ENCODE assay signal across 8 cellular contexts in the genomic region with DNA sequence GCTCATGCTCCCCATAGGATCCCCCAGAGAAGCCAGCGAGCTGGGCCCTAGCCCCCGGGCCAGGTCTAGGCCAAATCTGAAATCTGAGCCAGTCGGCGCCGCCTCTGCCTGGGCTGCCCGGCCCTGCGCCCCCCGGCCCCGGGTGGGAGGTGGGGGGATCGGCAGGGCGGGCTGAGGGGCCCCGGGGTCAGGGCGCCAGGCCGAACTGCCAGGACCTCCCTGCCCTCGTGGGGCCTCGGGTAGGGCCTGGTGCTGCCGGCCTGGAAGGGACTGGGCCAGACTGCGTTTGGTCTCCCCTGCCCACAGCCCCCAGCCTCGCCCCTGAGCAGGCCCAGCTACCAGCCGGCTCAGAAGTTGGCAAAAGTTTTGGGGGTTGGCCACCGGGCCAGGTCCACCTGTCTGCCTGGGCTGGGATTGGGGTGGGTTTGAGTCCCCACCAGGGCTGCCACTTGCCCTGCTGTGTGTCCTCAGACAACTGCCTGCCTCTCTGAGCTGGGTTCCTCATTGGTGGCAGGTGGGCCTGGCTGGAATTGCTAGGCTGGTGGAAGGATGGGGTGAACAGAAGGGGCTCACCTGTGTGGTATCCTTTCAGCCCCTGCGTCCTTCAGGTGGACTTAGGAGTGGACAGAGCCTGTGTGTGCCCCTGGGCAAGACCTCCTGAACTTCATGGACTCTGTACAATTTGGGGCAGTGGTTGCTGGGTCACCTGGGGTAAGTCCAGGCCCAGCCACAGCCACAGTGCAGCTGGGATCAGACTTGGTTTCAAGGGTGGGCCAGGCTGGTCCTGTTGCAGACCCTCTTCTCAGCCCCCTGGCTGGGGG. TPM values are rescaled to one million over a fixed set of nuclear protein-coding genes. Genes with fewer than 3 reads are reported as not detected.
DNase-seq lines count a peak whose midpoint lies in the region; ATAC-seq and TF ChIP-seq lines count a peak whose summit lies in the region.

No MANE protein-coding gene starts in this region.

- H3K4me2 ChIP-seq in parathyroid adenoma (ENCODE audit: low read length) = peak overlapping the region; percentile 47

- peak overlapping the region; percentile 17 for H3K27ac Mint-ChIP-seq in Calu3 (ENCODE audit: unreplicated experiment)

- no peaks in the 10 kb centered on the region for H3K9me3 ChIP-seq in parathyroid adenoma (ENCODE audit: control insufficient read depth, low read length)

- H3K36me3 Mint-ChIP-seq in Calu3 (ENCODE audit: insufficient read depth, unreplicated experiment) = peaks cover 75% of the 10 kb centered on the region

- H3K4me3 ChIP-seq in fibroblast of the aortic adventitia (ENCODE audit: low read depth, low read length) (peak overlapping the region; percentile 74), parathyroid adenoma (ENCODE audit: low read depth, low read length) (peak overlapping the region; percentile 2)

- peak overlapping the region; percentile 68 for H2AFZ ChIP-seq in parathyroid adenoma

- peaks cover 2% of the 10 kb centered on the region for H3K79me2 ChIP-seq in parathyroid adenoma

- no TSS peak for BruUV-seq in Calu3 (replicated peaks; lab: Mats Ljungman, UMichigan)

- peaks cover 79% of the 10 kb centered on the region for H3K4me1 Mint-ChIP-seq in Calu3 (ENCODE audit: low read depth, unreplicated experiment)

- DNase-seq in Calu3 (no peak), RWPE1 (ENCODE audit: low spot score) (no peak), fibroblast of the aortic adventitia (ENCODE audit: low read depth) (no peak), DMS153 (lab: John Stamatoyannopoulos, UW) (no peak), NCI-H774 (lab: John Stamatoyannopoulos, UW) (no peak)

- H3K27ac ChIP-seq in RWPE1 (peak overlapping the region; percentile 86), parathyroid adenoma (peak overlapping the region; percentile 54)

- H3K9me3 Mint-ChIP-seq in Calu3 (ENCODE audit: low read depth, unreplicated experiment) = no peaks in the 10 kb centered on the region

- no peaks in the 10 kb centered on the region for H3K27me3 Mint-ChIP-seq in Calu3 (ENCODE audit: unreplicated experiment)

- H3K9ac ChIP-seq in parathyroid adenoma = no peak overlapping the region

- POLR2A ChIA-PET in RWPE1 (lab: Yijun Ruan, JAX; ENCODE audit: low non-redundant PET) = interaction anchor here (0.6 to 1.6 kb wide), 4 partner anchors 9 to 58 kb away, joined by 3 to 7 read pairs (median 6); a partner anchor contains a TSS

- intact Hi-C loops in Calu3 (cut with micrococcal nuclease; ENCODE audit: unreplicated experiment) = no loop called here

- ATAC-seq in GM18868 (IDR thresholded peaks at IDR 0.05; ENCODE audit: unreplicated experiment) = no peak
- ATAC-seq in GM19351 (IDR thresholded peaks at IDR 0.05; ENCODE audit: unreplicated experiment) = no peak

- TF ChIP-seq CTCF in Calu3 (IDR thresholded peaks at IDR 0.05; ENCODE audit: unreplicated experiment) (no peak), RWPE1 (conservative IDR thresholded peaks at IDR 0.05; ENCODE audit: low read depth) (no peak), fibroblast of the aortic adventitia (IDR thresholded peaks at IDR 0.05; ENCODE audit: insufficient read depth, low read length) (no peak), parathyroid adenoma (IDR thresholded peaks at IDR 0.05) (no peak)

- H3K4me3 Mint-ChIP-seq in Calu3 (ENCODE audit: low read depth, unreplicated experiment) = peak overlapping the region; percentile 56

- H3K4me1 ChIP-seq in parathyroid adenoma = peaks cover 3% of the 10 kb centered on the region

- no peaks in the 10 kb centered on the region for H3K36me3 ChIP-seq in parathyroid adenoma (ENCODE audit: control insufficient read depth, insufficient read depth, low read length)

- H3K27me3 ChIP-seq in parathyroid adenoma (ENCODE audit: control insufficient read depth, insufficient read depth, low read length) = no peaks in the 10 kb centered on the region

- CTCF ChIA-PET in Calu3 (lab: Charles Lee) (interaction anchor here (1.0 to 1.5 kb wide), 2 partner anchors 15 to 33 kb away, joined by 3 to 6 read pairs; no protein-coding TSS in a partner anchor), RWPE1 (lab: Yijun Ruan, JAX) (interaction anchor here (0.7 to 1.5 kb wide), 4 partner anchors 9 to 151 kb away, joined by 3 to 5 read pairs (median 3); no protein-coding TSS in a partner anchor)

RNA-seq across cellular contexts. Expression of a gene that starts 0.8 kb away (rescaled TPM):
- total RNA-seq in Calu3 (2022) = 185 and 203 TPM in 2 replicates
- 11.0 and 19.1 TPM in 2 replicates for total RNA-seq in fibroblast of the aortic adventitia (ENCODE audit: low replicate concordance)

RNA-seq across cellular contexts. Expression of a gene that starts 57.3 kb away (rescaled TPM):
- 77.0 and 77.2 TPM in 2 replicates for total RNA-seq in Calu3 (2022)
- 12.8 and 27.6 TPM in 2 replicates for total RNA-seq in fibroblast of the aortic adventitia (ENCODE audit: low replicate concordance)
